Comparison of ENCODE assay signal across 18 cellular contexts in genomic region chr6:113010590-113010989, GRCh38.
DNase-seq lines count a peak whose midpoint lies in the region; ATAC-seq and TF ChIP-seq lines count a peak whose summit lies in the region.
"Had no signal": no experiment of that assay in that cellular context is flagged by ENCODE, and none has a peak within 500 bp of the region (broad histone marks: within the 10 kb centered on the region; RNA-seq: fewer than 3 reads in every experiment).

No MANE protein-coding gene starts in this region.

- H3K27me3 ChIP-seq in IMR-90 (ENCODE audit: control insufficient read depth, insufficient read depth, low read length), result no peaks in the 10 kb centered on the region
- H3K27me3 ChIP-seq in adipocyte (replicated peaks; ENCODE audit: control insufficient read depth, insufficient read depth, low read length), result no peaks in the 10 kb centered on the region
- no peaks in the 10 kb centered on the region for H3K27me3 ChIP-seq in osteoblast (ENCODE audit: insufficient read depth, low read length)
- H3K27me3 ChIP-seq in smooth muscle cell (ENCODE audit: low read depth), result no peaks in the 10 kb centered on the region
- H3K27me3 ChIP-seq in H7 (ENCODE audit: control insufficient read depth, insufficient read depth, low read length), result no peaks in the 10 kb centered on the region
- H3K27me3 ChIP-seq: BLaER1 had no signal

- no peak for TF ChIP-seq RAD21 in IMR-90 (IDR thresholded peaks at IDR 0.05; ENCODE audit: low read length)

- H3K4me3 ChIP-seq in IMR-90 (ENCODE audit: insufficient read depth, low read depth, low read length) (no peak overlapping the region), adipocyte (ENCODE audit: low read length) (peak overlapping the region; percentile 51), osteoblast (ENCODE audit: insufficient read depth, low read length) (no peak overlapping the region), smooth muscle cell (no peak overlapping the region), H7 (ENCODE audit: insufficient read depth, low read depth, low read length) (no peak overlapping the region)
- H3K4me3 ChIP-seq: A549, BLaER1, GM23248 had no signal

- H3K79me1 ChIP-seq in IMR-90 (ENCODE audit: low read depth in 1 of 2, low read length in 2 of 2), result no peaks in the 10 kb centered on the region

- no peak for DNase-seq in IMR-90
- no peak for DNase-seq in adipocyte (ENCODE audit: low read depth)
- no peak for DNase-seq in osteoblast (ENCODE audit: insufficient read length, low spot score, missing footprints)
- no peak for DNase-seq in smooth muscle cell (lab: John Stamatoyannopoulos, UW; ENCODE audit: unreplicated experiment)
- DNase-seq in GM19238 (ENCODE audit: insufficient read length, low spot score), result no peak
- no peak for DNase-seq in H7
- DNase-seq: CD4-positive, alpha-beta memory T cell; DMS153; DMS79 treated with DMSO at 0.1 percent for 48 hours; GF-D8; HCEC 1CT; KG1 had no signal

- H2BK15ac ChIP-seq in IMR-90 (ENCODE audit: low read depth, low read length), result peak overlapping the region; percentile 5; the same call in 1 of the 3 replicates

- no TSS peak for BruUV-seq in IMR-90 (replicated peaks; lab: Mats Ljungman, UMichigan)

- H2BK120ac ChIP-seq in IMR-90 (ENCODE audit: low read depth, low read length), result no peak overlapping the region

- no peak overlapping the region for H2BK5ac ChIP-seq in IMR-90 (ENCODE audit: low read depth, low read length, poor library complexity, severe bottlenecking)

- CTCF ChIA-PET in IMR-90 (lab: Yijun Ruan, JAX), result no interaction called here

- peaks cover 5% of the 10 kb centered on the region for H3F3A ChIP-seq in smooth muscle cell (ENCODE audit: low read depth)

- in situ Hi-C loops in IMR-90 (cut with MboI; ENCODE audit: low sequenced_read_pairs), result no loop called here

- H3K9me1 ChIP-seq in IMR-90 (ENCODE audit: insufficient read depth, low read length), result no peaks in the 10 kb centered on the region

- no peak overlapping the region for H3K9ac ChIP-seq in IMR-90 (ENCODE audit: low read depth, low read length)
- H3K9ac ChIP-seq in adipocyte (ENCODE audit: low read length), result no peak overlapping the region
- H3K9ac ChIP-seq in smooth muscle cell (ENCODE audit: low read depth), result no peak overlapping the region
- H3K9ac ChIP-seq: BLaER1, GM23248 had no signal

- H4K91ac ChIP-seq in IMR-90 (ENCODE audit: insufficient read depth, low read depth, low read length), result no peak overlapping the region

- no peaks in the 10 kb centered on the region for H3K9me3 ChIP-seq in IMR-90 (ENCODE audit: control insufficient read depth, insufficient read depth, low read length)
- H3K9me3 ChIP-seq in adipocyte (ENCODE audit: control insufficient read depth, low read length), result no peaks in the 10 kb centered on the region
- H3K9me3 ChIP-seq in osteoblast (ENCODE audit: low read depth, low read length), result no peaks in the 10 kb centered on the region
- no peaks in the 10 kb centered on the region for H3K9me3 ChIP-seq in smooth muscle cell (replicated peaks; ENCODE audit: low read depth)
- H3K9me3 ChIP-seq: A549, BLaER1 had no signal

- H2BK20ac ChIP-seq in IMR-90 (ENCODE audit: low read depth, low read length), result no peak overlapping the region

- H2AFZ ChIP-seq in IMR-90 (replicated peaks; ENCODE audit: low read length, poor library complexity) (no peak overlapping the region), osteoblast (ENCODE audit: low read length) (peak overlapping the region; percentile 58), smooth muscle cell (ENCODE audit: low read depth) (peak overlapping the region; percentile 5)

- no peak overlapping the region for H4K5ac ChIP-seq in IMR-90 (ENCODE audit: low read depth, low read length)

- no peak overlapping the region for H3K4ac ChIP-seq in IMR-90 (ENCODE audit: low read depth, low read length)

- no peaks in the 10 kb centered on the region for H3K36me3 ChIP-seq in IMR-90 (ENCODE audit: control insufficient read depth, insufficient read depth, low read length)
- no peaks in the 10 kb centered on the region for H3K36me3 ChIP-seq in adipocyte (ENCODE audit: control insufficient read depth, insufficient read depth, low read length, severe bottlenecking)
- no peaks in the 10 kb centered on the region for H3K36me3 ChIP-seq in osteoblast (ENCODE audit: insufficient read depth, low read length)
- no peaks in the 10 kb centered on the region for H3K36me3 ChIP-seq in smooth muscle cell (ENCODE audit: low read depth)
- no peaks in the 10 kb centered on the region for H3K36me3 ChIP-seq in H7 (replicated peaks; ENCODE audit: control insufficient read depth, insufficient read depth, low read length)
- H3K36me3 ChIP-seq: BLaER1 had no signal

- H3K27ac ChIP-seq in IMR-90 (ENCODE audit: insufficient read depth, low read length), result no peak overlapping the region
- peak overlapping the region; percentile 66 for H3K27ac ChIP-seq in osteoblast (ENCODE audit: low read depth, low read length)
- H3K27ac ChIP-seq in smooth muscle cell (ENCODE audit: low read depth), result peak overlapping the region; percentile 33
- H3K27ac ChIP-seq: 22Rv1, A549, BLaER1 had no signal

- H3K4me2 ChIP-seq in IMR-90 (ENCODE audit: low read depth, low read length), result no peak overlapping the region
- no peak overlapping the region for H3K4me2 ChIP-seq in osteoblast (ENCODE audit: insufficient read depth, low read length)
- H3K4me2 ChIP-seq in smooth muscle cell, result no peak overlapping the region
- H3K4me2 ChIP-seq: A549, BLaER1 had no signal

- no CpG with 5 or more reads among the region's 2 CpGs for WGBS in IMR-90 (ENCODE audit: extremely low coverage in 2 of 2, insufficient read length in 1 of 2), 2 experiments
- WGBS in smooth muscle cell (ENCODE audit: low lambda C conversion rate), result 89% methylated on average over 2 of the region's 2 CpGs

- no peak for TF ChIP-seq POLR2A in IMR-90 (IDR thresholded peaks at IDR 0.05; ENCODE audit: low read depth, low read length)

- H3K18ac ChIP-seq in IMR-90 (ENCODE audit: low read depth, low read length), result no peak overlapping the region; the same call in 1 of the 2 replicates

- H4K8ac ChIP-seq in IMR-90 (ENCODE audit: low read depth in 2 of 2, low read length in 2 of 2), result no peak overlapping the region

- TF ChIP-seq CTCF in IMR-90 (conservative IDR thresholded peaks at IDR 0.05; ENCODE audit: low read depth, low read length) (no peak), osteoblast (IDR thresholded peaks at IDR 0.05; ENCODE audit: extremely low read depth, low read depth, low read length) (no peak), smooth muscle cell (IDR thresholded peaks at IDR 0.05; ENCODE audit: borderline replicate concordance, insufficient read depth, poor library complexity, severe bottlenecking) (no peak)

- H2AK9ac ChIP-seq in IMR-90 (replicated peaks; ENCODE audit: low read depth, low read length, poor library complexity), result no peak overlapping the region

- H4K20me1 ChIP-seq in IMR-90 (ENCODE audit: insufficient read depth, low read length) (no peaks in the 10 kb centered on the region), osteoblast (ENCODE audit: insufficient read depth, low read length) (no peaks in the 10 kb centered on the region), smooth muscle cell (ENCODE audit: low read depth) (no peaks in the 10 kb centered on the region)
- H4K20me1 ChIP-seq: BLaER1 had no signal

- no peak overlapping the region for H3K56ac ChIP-seq in IMR-90 (ENCODE audit: extremely low read depth, insufficient read depth, low read length)

- no peak for ATAC-seq in IMR-90 (ENCODE audit: low read depth)
- ATAC-seq in GM21825 (IDR thresholded peaks at IDR 0.05; ENCODE audit: unreplicated experiment), result no peak
- ATAC-seq: A549, HepG2 had no signal

- dilution Hi-C loops in IMR-90 (cut with HindIII; ENCODE audit: low sequenced_read_pairs, unreplicated experiment), result no loop called here

- POLR2A ChIA-PET in IMR-90 (lab: Charles Lee; ENCODE audit: unreplicated experiment), result no interaction called here

- H2AK5ac ChIP-seq in IMR-90 (ENCODE audit: low read depth, low read length), result no peak overlapping the region

- H3K79me2 ChIP-seq in osteoblast (ENCODE audit: insufficient read depth, low read length) (no peaks in the 10 kb centered on the region), smooth muscle cell (ENCODE audit: low read depth) (no peaks in the 10 kb centered on the region)

- no peak overlapping the region; the same call in 1 of the 2 replicates for H3K14ac ChIP-seq in IMR-90 (replicated peaks; ENCODE audit: low read depth, low read length)

- no peak overlapping the region for H3K23ac ChIP-seq in IMR-90 (ENCODE audit: low read depth, low read length)

- peaks cover 2% of the 10 kb centered on the region; the same call in 1 of the 2 replicates for H3K4me1 ChIP-seq in IMR-90 (ENCODE audit: control insufficient read depth, insufficient read depth, low read length)
- peaks cover 58% of the 10 kb centered on the region for H3K4me1 ChIP-seq in adipocyte (ENCODE audit: control insufficient read depth, insufficient read depth, low read length)
- peaks cover 47% of the 10 kb centered on the region for H3K4me1 ChIP-seq in osteoblast (ENCODE audit: insufficient read depth, low read length)
- peaks cover 8% of the 10 kb centered on the region for H3K4me1 ChIP-seq in smooth muscle cell (ENCODE audit: low read depth)
- H3K4me1 ChIP-seq: A549, BLaER1 had no signal

- intact Hi-C loops in IMR-90 (cut with micrococcal nuclease), result loop anchor here (5.0 to 10.0 kb wide), 2 partner anchors 104 to 133 kb away; no protein-coding TSS in a partner anchor

TF ChIP-seq in IMR-90, 13 proteins besides CTCF, POLR2A, EP300 and RAD21 (continues in another document):
- TF ChIP-seq ELK1 (IDR thresholded peaks at IDR 0.05; ENCODE audit: borderline replicate concordance, low read depth, low read length) (no peak), NFE2L2 (IDR thresholded peaks at IDR 0.05; ENCODE audit: low read depth, low read length) (no peak), USF2 (IDR thresholded peaks at IDR 0.05; ENCODE audit: low read depth, low read length) (no peak), CHD1 (IDR thresholded peaks at IDR 0.05; ENCODE audit: low read depth, low read length) (no peak), RFX5 (IDR thresholded peaks at IDR 0.05; ENCODE audit: low read depth, low read length) (no peak)
